Comparison of ENCODE assay signal across 8 cellular contexts in the genomic region with DNA sequence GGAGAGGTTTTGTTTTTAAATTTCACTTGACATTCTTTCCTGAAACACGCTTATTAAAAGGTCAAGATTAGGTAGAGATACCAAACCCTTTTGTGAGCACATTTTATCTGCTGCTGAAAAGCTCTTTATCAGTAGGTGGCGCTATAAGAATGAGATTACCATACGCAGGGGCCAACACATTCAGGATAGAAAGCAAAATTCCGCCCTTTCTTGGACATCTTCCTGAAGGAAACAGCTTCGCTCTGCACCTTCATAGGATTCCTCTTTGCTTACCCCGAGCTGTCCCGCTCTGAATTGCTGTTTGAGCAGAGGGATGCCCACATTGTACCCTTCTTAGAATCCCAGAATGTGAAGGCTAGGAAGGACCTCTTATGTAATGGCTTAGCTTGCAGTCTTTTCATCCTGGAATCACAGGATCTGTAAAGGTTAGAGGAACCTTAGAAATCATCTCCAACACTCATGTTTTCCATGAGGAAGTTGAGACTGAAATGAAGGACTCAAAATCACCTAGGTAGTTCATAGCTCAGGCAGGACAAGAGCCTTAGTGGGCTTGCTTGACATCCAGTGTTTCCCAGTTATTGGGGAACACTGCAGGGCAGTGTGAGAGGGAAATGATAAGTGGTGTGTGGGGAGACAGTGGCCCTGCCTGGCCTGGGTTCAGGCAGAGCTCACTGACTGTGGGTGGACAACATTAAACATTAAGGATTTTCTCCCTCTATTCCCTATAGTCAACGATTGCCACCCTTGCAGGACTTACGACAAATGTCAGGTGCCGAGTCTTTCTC. TPM values are rescaled to one million over a fixed set of nuclear protein-coding genes. Genes with fewer than 3 reads are reported as not detected.
A peak's percentile ranks its signal among the peaks of the same experiment; 100 is the strongest.
DNase-seq lines count a peak whose midpoint lies in the region; ATAC-seq, FAIRE-seq and TF ChIP-seq lines count a peak whose summit lies in the region.

No MANE protein-coding gene starts in this region.

- H3K4me1 ChIP-seq in mucosa of descending colon (ENCODE audit: low read depth): no peaks in the 10 kb centered on the region

- no peaks in the 10 kb centered on the region for H3K9me3 ChIP-seq in mucosa of descending colon

- intact Hi-C loops in mucosa of descending colon (cut with DNase I, micrococcal nuclease): loop anchor here (5.0 kb wide), 2 partner anchors 475 to 480 kb away; no protein-coding TSS in a partner anchor

- TF ChIP-seq CTCF in epithelial cell of proximal tubule (conservative IDR thresholded peaks at IDR 0.05; ENCODE audit: low read depth, low read length) (peak; percentile 89), mucosa of descending colon (IDR thresholded peaks at IDR 0.05) (peak; percentile 53)

- peak; percentile 61 for ATAC-seq in mucosa of descending colon
- ATAC-seq in HG03108 (IDR thresholded peaks at IDR 0.05; ENCODE audit: unreplicated experiment): no peak
- ATAC-seq in GM18498 (IDR thresholded peaks at IDR 0.05; ENCODE audit: unreplicated experiment): no peak

- peak; percentile 36 for DNase-seq in GM04504 (ENCODE audit: low read depth)
- peak; percentile 81 for DNase-seq in NCI-H1694 (lab: John Stamatoyannopoulos, UW)
- DNase-seq in SW480 (ENCODE audit: low spot score): peak; percentile 66
- peak; percentile 15 for DNase-seq in epithelial cell of proximal tubule (ENCODE audit: low read depth)
- peak in 1 of 3 donors; percentile 50 for DNase-seq in mucosa of descending colon

- H3K36me3 ChIP-seq in mucosa of descending colon (ENCODE audit: low read depth): no peaks in the 10 kb centered on the region

- no peak overlapping the region for H3K4me3 ChIP-seq in epithelial cell of proximal tubule (ENCODE audit: low read depth, low read length)
- no peak overlapping the region for H3K4me3 ChIP-seq in mucosa of descending colon

- FAIRE-seq in A204.1 (lab: Jason Lieb, UNC): peak; percentile 90

RNA-seq across cellular contexts. Expression of a gene that starts 38.7 kb away (rescaled TPM):
- 26.8 and 31.0 TPM in 2 replicates for total RNA-seq in epithelial cell of proximal tubule
- 10 to 100 TPM; 11.4 to 22.8 (median 15.5) TPM for total RNA-seq in mucosa of descending colon
